ENCODE assay signal across 8 cellular contexts in the genomic region with DNA sequence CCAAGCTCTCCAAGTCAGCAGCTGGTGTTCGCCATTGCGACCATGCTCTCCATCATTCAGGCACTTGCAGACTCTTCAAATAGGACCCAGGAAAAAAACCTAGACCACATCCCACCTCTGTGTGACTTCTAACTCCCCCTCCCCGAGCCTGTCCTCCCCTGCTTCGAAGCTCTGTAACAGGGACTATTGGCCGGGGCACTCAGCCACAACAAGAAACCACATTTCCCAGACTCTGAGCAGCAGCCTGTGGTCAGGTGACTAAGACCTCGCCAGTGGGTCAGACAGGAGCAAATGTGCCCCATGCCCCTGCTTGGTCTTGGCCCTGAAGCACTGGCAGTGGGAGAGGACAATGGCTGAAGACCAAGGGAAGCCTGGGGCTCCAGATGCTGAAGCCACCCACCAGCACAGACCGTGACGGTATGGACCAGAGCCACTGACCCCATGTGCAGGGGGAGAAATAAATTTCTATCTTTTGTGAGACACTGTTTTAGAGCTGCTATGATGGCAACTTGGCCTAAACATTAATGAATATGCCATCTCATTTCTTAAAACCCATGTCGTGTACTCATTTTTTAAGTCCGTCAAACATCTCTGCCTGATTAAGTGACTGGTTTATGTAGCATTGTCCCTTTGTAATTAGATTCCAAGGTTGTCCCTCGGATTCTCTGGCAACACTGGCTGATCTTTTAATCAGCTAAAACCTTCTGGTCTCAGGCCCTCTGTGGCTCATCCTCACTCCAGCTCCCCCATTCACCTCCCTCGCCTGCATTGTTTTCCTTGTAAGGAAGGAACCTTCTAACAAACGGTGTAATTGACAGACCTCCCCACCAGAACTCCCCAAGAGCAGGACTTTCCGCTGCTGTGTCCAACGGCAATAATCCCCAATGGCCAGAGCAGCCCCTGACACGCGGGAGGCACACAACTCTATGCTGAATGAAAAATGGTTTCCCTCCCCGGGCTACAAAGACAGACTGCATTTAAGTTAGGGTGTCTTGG.
DNase-seq lines count a peak whose midpoint lies in the region; ATAC-seq and TF ChIP-seq lines count a peak whose summit lies in the region.

No MANE protein-coding gene starts in this region.

- CTCF ChIA-PET in naive thymus-derived CD4-positive, alpha-beta T cell (lab: Charles Lee): interaction anchor here (1.5 kb wide), 1 partner anchor 12 kb away, joined by 5 read pairs; no protein-coding TSS in a partner anchor

- H3K36me3 Mint-ChIP-seq in naive thymus-derived CD4-positive, alpha-beta T cell: peaks cover under 1 to 28% (median 23%) of the 10 kb centered on the region in 5 donors

- POLR2A ChIA-PET in naive thymus-derived CD4-positive, alpha-beta T cell (lab: Charles Lee): interaction anchor here (0.6 kb wide), 1 partner anchor 33 kb away, joined by 3 read pairs; no protein-coding TSS in a partner anchor

- no peak overlapping the region for H2AFZ ChIP-seq in ACC112 (ENCODE audit: low read length, unreplicated experiment)

- H3K4me3 Mint-ChIP-seq in naive thymus-derived CD4-positive, alpha-beta T cell: peak overlapping the region in 9 of 10 donors; percentile 41 to 76 (median 52)

- peak; percentile 36 for ATAC-seq in GM18868 (IDR thresholded peaks at IDR 0.05; ENCODE audit: unreplicated experiment)
- ATAC-seq in HG03139 (IDR thresholded peaks at IDR 0.05; ENCODE audit: unreplicated experiment): peak; percentile 32
- ATAC-seq in naive thymus-derived CD4-positive, alpha-beta T cell: no peak
- no peak for ATAC-seq in mucosa of descending colon

- H3K27ac Mint-ChIP-seq in naive thymus-derived CD4-positive, alpha-beta T cell: peak overlapping the region; percentile 58 to 94 (median 84)

- H3K36me3 ChIP-seq in ACC112 (ENCODE audit: insufficient read depth, low read length) (peaks cover 9% of the 10 kb centered on the region), mucosa of descending colon (ENCODE audit: low read depth) (no peaks in the 10 kb centered on the region)
- peaks cover 0 to 29% (median 6%) of the 10 kb centered on the region in 3 experiments for H3K36me3 ChIP-seq in naive thymus-derived CD4-positive, alpha-beta T cell (ENCODE audit: control insufficient read depth in 2 of 3, insufficient read depth in 3 of 3, low read length in 3 of 3)

- H3K4me1 ChIP-seq in ACC112 (ENCODE audit: control insufficient read depth, insufficient read depth, low read length, unreplicated experiment): peaks cover 46% of the 10 kb centered on the region
- H3K4me1 ChIP-seq in naive thymus-derived CD4-positive, alpha-beta T cell (ENCODE audit: control insufficient read depth in 2 of 2, insufficient read depth in 2 of 2, low read length in 2 of 2): peaks cover 36 to 44% of the 10 kb centered on the region in 2 donors
- peaks cover 36% of the 10 kb centered on the region for H3K4me1 ChIP-seq in mucosa of descending colon (ENCODE audit: low read depth)

- peaks cover 48 to 73% (median 59%) of the 10 kb centered on the region in 7 donors for H3K4me1 Mint-ChIP-seq in naive thymus-derived CD4-positive, alpha-beta T cell

- peaks cover 63% of the 10 kb centered on the region for H3K79me2 ChIP-seq in ACC112 (ENCODE audit: control insufficient read depth, insufficient read depth, low read length, unreplicated experiment)

- no peak overlapping the region for H3K4me3 ChIP-seq in ACC112 (ENCODE audit: low read depth, low read length)
- H3K4me3 ChIP-seq in naive thymus-derived CD4-positive, alpha-beta T cell (ENCODE audit: low read length): no peak overlapping the region
- H3K4me3 ChIP-seq in mucosa of descending colon: no peak overlapping the region

- no peaks in the 10 kb centered on the region for H3K27me3 Mint-ChIP-seq in naive thymus-derived CD4-positive, alpha-beta T cell

- no peaks in the 10 kb centered on the region for H3K27me3 ChIP-seq in ACC112 (ENCODE audit: insufficient read depth, low read length)
- H3K27me3 ChIP-seq in naive thymus-derived CD4-positive, alpha-beta T cell (ENCODE audit: control insufficient read depth in 2 of 2, insufficient read depth in 2 of 2, low read length in 2 of 2): no peaks in the 10 kb centered on the region

- no peaks in the 10 kb centered on the region for H3K9me3 Mint-ChIP-seq in naive thymus-derived CD4-positive, alpha-beta T cell

- H3K9me3 ChIP-seq in naive thymus-derived CD4-positive, alpha-beta T cell (ENCODE audit: control insufficient read depth in 2 of 3, low read length in 3 of 3): no peaks in the 10 kb centered on the region
- no peaks in the 10 kb centered on the region for H3K9me3 ChIP-seq in mucosa of descending colon

- intact Hi-C loops in naive thymus-derived CD4-positive, alpha-beta T cell (cut with micrococcal nuclease): loop anchor here in 1 of 2 donors (10.0 kb wide), 1 partner anchor 504 kb away; no protein-coding TSS in a partner anchor
- intact Hi-C loops in mucosa of descending colon (cut with DNase I, micrococcal nuclease): no loop called here

- TF ChIP-seq CTCF in mucosa of descending colon (IDR thresholded peaks at IDR 0.05): no peak

- DNase-seq in activated T-cell treated with anti-CD3 and anti-CD28 coated beads, Interleukin-2, amount 50 U/mL, for 1 hour: peak; percentile 17
- peak in 1 of 9 donors; percentile 34 for DNase-seq in naive thymus-derived CD4-positive, alpha-beta T cell
- DNase-seq in NCI-H748 treated with DMSO at 0.1 percent for 48 hours (lab: John Stamatoyannopoulos, UW) (no peak), mucosa of descending colon (no peak), NAMALWA (ENCODE audit: low spot score) (no peak)

- peak overlapping the region; percentile 54; the same call in 1 of the 2 replicates for H3K27ac ChIP-seq in ACC112 (ENCODE audit: low read depth, low read length)
- no peak overlapping the region for H3K27ac ChIP-seq in naive thymus-derived CD4-positive, alpha-beta T cell (ENCODE audit: low read depth, low read length)

Comparison
In these comparisons a context has a peak if more than half of its experiments do, and no peak if none do; other contexts are left out.
1. ATAC-seq: peak in GM18868 (single experiment) and HG03139 (single experiment); none in naive thymus-derived CD4-positive, alpha-beta T cell (single experiment) and mucosa of descending colon (single experiment).